In the genomic region with DNA sequence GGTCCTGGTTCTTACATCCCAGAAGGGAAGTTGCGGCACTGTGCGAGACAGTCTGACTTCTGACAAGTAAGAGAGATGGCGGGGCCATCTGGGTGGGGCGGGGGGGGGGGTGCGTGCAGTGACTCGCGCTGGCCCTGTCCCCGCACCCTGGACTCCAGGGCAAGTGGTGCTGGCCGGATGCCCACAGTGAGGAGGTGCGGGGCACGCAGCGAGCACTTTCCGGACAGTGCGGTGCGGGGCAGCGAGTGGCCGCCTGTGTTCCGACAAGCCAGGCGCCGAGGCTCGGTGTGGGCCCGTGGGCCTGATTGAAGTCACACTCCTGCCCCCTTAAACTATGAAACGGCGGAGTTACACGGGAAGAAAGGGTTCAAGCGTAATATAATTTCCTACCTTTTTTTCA, we compare ENCODE assay signal across 18 cellular contexts.
"Had no signal": no experiment of that assay in that cellular context is flagged by ENCODE, and none has a peak within 500 bp of the region (broad histone marks: within the 10 kb centered on the region; RNA-seq: fewer than 3 reads in every experiment).

No MANE protein-coding gene starts in this region.

- H3K9me3 Mint-ChIP-seq: memory B cell, mesothelial cell of epicardium, nephron had no signal

- H3K4me1 ChIP-seq: left lung had no signal

- H3K9me3 ChIP-seq: heart right ventricle, left lung, lower lobe of right lung, neutrophil had no signal

- H3K4me3 Mint-ChIP-seq: memory B cell, mesothelial cell of epicardium, nephron had no signal

- H3K4me1 Mint-ChIP-seq: memory B cell had no signal

- ATAC-seq: esophagus mucosa, heart right ventricle, left lung, lower lobe of right lung had no signal

- H3K4me3 ChIP-seq: dorsolateral prefrontal cortex, heart right ventricle, left lung, lower lobe of right lung had no signal

- FAIRE-seq: endometrium, frontal cortex, small intestine had no signal

- H3K27me3 Mint-ChIP-seq: memory B cell had no signal

- DNase-seq: cortex of kidney; effector memory CD4-positive, alpha-beta T cell; heart right ventricle; islet precursor cell; lower lobe of right lung; small intestine; stimulated activated CD4-positive, alpha-beta T cell treated with anti-CD3 and anti-CD28 coated beads, Interleukin-2, amount 100 ng/mL, for 48 hours; stimulated activated naive CD4-positive, alpha-beta T cell treated with Interleukin-2 at 50 U/mL for 16 hours; trophoblast cell had no signal

- H3K27me3 ChIP-seq: dorsolateral prefrontal cortex, heart right ventricle, left lung, neutrophil had no signal

- H3K27ac Mint-ChIP-seq: memory B cell, mesothelial cell of epicardium, nephron had no signal

- H3K27ac ChIP-seq: heart right ventricle, left lung, lower lobe of right lung, neutrophil had no signal
